ENCODE assay signal across 9 cellular contexts in genomic region chr2:203016716-203017115, GRCh38. TPM values are rescaled to one million over a fixed set of nuclear protein-coding genes. Genes with fewer than 3 reads are reported as not detected.
DNase-seq lines count a peak whose midpoint lies in the region; ATAC-seq and TF ChIP-seq lines count a peak whose summit lies in the region.
"Had no signal": no experiment of that assay in that cellular context is flagged by ENCODE, and none has a peak within 500 bp of the region (broad histone marks: within the 10 kb centered on the region; RNA-seq: fewer than 3 reads in every experiment).

No MANE protein-coding gene starts in this region.

- no peaks in the 10 kb centered on the region for H3K9me3 Mint-ChIP-seq in activated T-helper 1 cell treated with anti-CD3 and anti-CD28 coated beads, Interleukin-12 subunit alpha, Interleukin-12 subunit beta, Interleukin-2, Interleukin-4 antibody, amounts not matched to agents 30 ng/mL and 10 ng/mL and 1 ng/mL, durations not matched to agents 14 hours and 24 hours and 36 hours

- peak overlapping the region; percentile 12 for H3K4me3 Mint-ChIP-seq in activated T-helper 1 cell treated with anti-CD3 and anti-CD28 coated beads, Interleukin-12 subunit alpha, Interleukin-12 subunit beta, Interleukin-2, Interleukin-4 antibody, amounts not matched to agents 30 ng/mL and 10 ng/mL and 1 ng/mL, durations not matched to agents 14 hours and 24 hours and 36 hours

- H3K27me3 Mint-ChIP-seq in activated T-helper 1 cell treated with anti-CD3 and anti-CD28 coated beads, Interleukin-12 subunit alpha, Interleukin-12 subunit beta, Interleukin-2, Interleukin-4 antibody, amounts not matched to agents 30 ng/mL and 10 ng/mL and 1 ng/mL, durations not matched to agents 14 hours and 24 hours and 36 hours (ENCODE audit: insufficient read depth), result peaks cover under 1% of the 10 kb centered on the region

- H3K36me3 Mint-ChIP-seq in activated T-helper 1 cell treated with anti-CD3 and anti-CD28 coated beads, Interleukin-12 subunit alpha, Interleukin-12 subunit beta, Interleukin-2, Interleukin-4 antibody, amounts not matched to agents 30 ng/mL and 10 ng/mL and 1 ng/mL, durations not matched to agents 14 hours and 24 hours and 36 hours (ENCODE audit: low read depth), result peaks cover 4% of the 10 kb centered on the region

- peaks cover 4% of the 10 kb centered on the region for H3K4me1 ChIP-seq in foreskin keratinocyte

- DNase-seq in GM12865 (ENCODE audit: low read depth), result no peak
- DNase-seq in activated T-helper 1 cell treated with anti-CD3 and anti-CD28 coated beads, Interleukin-12 subunit alpha, Interleukin-12 subunit beta, Interleukin-2, Interleukin-4 antibody, amounts not matched to agents 30 ng/mL and 10 ng/mL and 1 ng/mL, durations not matched to agents 14 hours and 24 hours and 36 hours (ENCODE audit: low spot score), result no peak
- DNase-seq in foreskin keratinocyte, result no peak
- no peak for DNase-seq in skeletal muscle cell (ENCODE audit: low read depth)
- no peak for DNase-seq in HuH-7.5 (ENCODE audit: low spot score)
- DNase-seq in NCI-H2227 treated with DMSO at 0.1 percent for 48 hours (lab: John Stamatoyannopoulos, UW), result no peak

- ATAC-seq in foreskin keratinocyte (no peak), GM18907 (IDR thresholded peaks at IDR 0.05; ENCODE audit: unreplicated experiment) (no peak), GM18520 (IDR thresholded peaks at IDR 0.05; ENCODE audit: unreplicated experiment) (no peak)

- TF ChIP-seq CTCF in GM12865 (IDR thresholded peaks at IDR 0.05; ENCODE audit: insufficient read depth, low read depth, low read length, missing control alignments) (no peak), foreskin keratinocyte (conservative IDR thresholded peaks at IDR 0.05) (no peak)

- no peak overlapping the region for H3K27ac Mint-ChIP-seq in activated T-helper 1 cell treated with anti-CD3 and anti-CD28 coated beads, Interleukin-12 subunit alpha, Interleukin-12 subunit beta, Interleukin-2, Interleukin-4 antibody, amounts not matched to agents 30 ng/mL and 10 ng/mL and 1 ng/mL, durations not matched to agents 14 hours and 24 hours and 36 hours

- intact Hi-C loops in activated T-helper 1 cell treated with anti-CD3 and anti-CD28 coated beads, Interleukin-12 subunit alpha, Interleukin-12 subunit beta, Interleukin-2, Interleukin-4 antibody, amounts not matched to agents 30 ng/mL and 10 ng/mL and 1 ng/mL, durations not matched to agents 14 hours and 24 hours and 36 hours (cut with micrococcal nuclease), result loop anchor here (10.0 kb wide), 3 partner anchors 438 to 1108 kb away; no protein-coding TSS in a partner anchor

- H3K4me3 ChIP-seq in GM12865 (ENCODE audit: low read depth, low read length) (peak overlapping the region; percentile 19; the same call in 1 of the 2 replicates), skeletal muscle cell (ENCODE audit: low read depth, low read length) (peak overlapping the region; percentile 80)
- H3K4me3 ChIP-seq: SJSA1 had no signal

- H3K4me1 Mint-ChIP-seq in activated T-helper 1 cell treated with anti-CD3 and anti-CD28 coated beads, Interleukin-12 subunit alpha, Interleukin-12 subunit beta, Interleukin-2, Interleukin-4 antibody, amounts not matched to agents 30 ng/mL and 10 ng/mL and 1 ng/mL, durations not matched to agents 14 hours and 24 hours and 36 hours (ENCODE audit: low read depth), result peaks cover 31% of the 10 kb centered on the region

- no peaks in the 10 kb centered on the region for H3K27me3 ChIP-seq in foreskin keratinocyte
- H3K27me3 ChIP-seq: SJSA1 had no signal

- peak overlapping the region; percentile 92 for H3K27ac ChIP-seq in foreskin keratinocyte
- H3K27ac ChIP-seq: SJSA1 had no signal

RNA-seq across cellular contexts. Expression of gene NBEAL1, which starts 2.0 kb away (rescaled TPM):
- 9.2 and 10.7 TPM in 2 replicates for total RNA-seq in activated T-helper 1 cell treated with anti-CD3 and anti-CD28 coated beads, Interleukin-12 subunit alpha, Interleukin-12 subunit beta, Interleukin-2, Interleukin-4 antibody, amounts not matched to agents 30 ng/mL and 10 ng/mL and 1 ng/mL, durations not matched to agents 14 hours and 24 hours and 36 hours
- 16.3 and 18.5 TPM in 2 replicates for total RNA-seq in foreskin keratinocyte
- 2.8 and 2.9 TPM in 2 replicates for polyA plus RNA-seq in foreskin keratinocyte
